In genomic region chr11:126862664-126863247, GRCh38 we compare ENCODE assay signal across 11 cellular contexts.
A peak's percentile ranks its signal among the peaks of the same experiment; 100 is the strongest.
DNase-seq lines count a peak whose midpoint lies in the region; ATAC-seq, FAIRE-seq and TF ChIP-seq lines count a peak whose summit lies in the region.
"Had no signal": no experiment of that assay in that cellular context is flagged by ENCODE, and none has a peak within 500 bp of the region (broad histone marks: within the 10 kb centered on the region; RNA-seq: fewer than 3 reads in every experiment).

No MANE protein-coding gene starts in this region.

- H3K4me3 ChIP-seq in neural progenitor cell, result no peak overlapping the region
- H3K4me3 ChIP-seq in osteoblast (ENCODE audit: insufficient read depth, low read length), result no peak overlapping the region

- no peak for FAIRE-seq in frontal cortex (lab: Jason Lieb, UNC)
- FAIRE-seq: A204.1 had no signal

- H3K9me3 ChIP-seq in neural progenitor cell (ENCODE audit: low read depth) (no peaks in the 10 kb centered on the region), osteoblast (ENCODE audit: low read depth, low read length) (no peaks in the 10 kb centered on the region)

- H3K36me3 ChIP-seq in neural progenitor cell, result no peaks in the 10 kb centered on the region
- no peaks in the 10 kb centered on the region for H3K36me3 ChIP-seq in osteoblast (ENCODE audit: insufficient read depth, low read length)

- H3K4me2 ChIP-seq in neural progenitor cell (no peak overlapping the region), osteoblast (ENCODE audit: insufficient read depth, low read length) (no peak overlapping the region)

- H3K27me3 Mint-ChIP-seq in neural progenitor cell (ENCODE audit: insufficient read depth, low read depth), result peaks cover 9% of the 10 kb centered on the region
- H3K27me3 Mint-ChIP-seq in stimulated activated memory B cell treated with anti-CD40 and anti-IgM and Interleukin-4, amounts not matched to agents 10 μg/mL and 1 μg/mL and 100 μg/mL, for 72 hours, result no peaks in the 10 kb centered on the region

- TF ChIP-seq CTCF in neural progenitor cell (IDR thresholded peaks at IDR 0.05) (peak; percentile 46), osteoblast (IDR thresholded peaks at IDR 0.05; ENCODE audit: extremely low read depth, low read depth, low read length) (no peak)

- H3K36me3 Mint-ChIP-seq in neural progenitor cell, result no peaks in the 10 kb centered on the region
- H3K36me3 Mint-ChIP-seq in stimulated activated memory B cell treated with anti-CD40 and anti-IgM and Interleukin-4, amounts not matched to agents 10 μg/mL and 1 μg/mL and 100 μg/mL, for 72 hours, result no peaks in the 10 kb centered on the region
- H3K36me3 Mint-ChIP-seq: activated naive CD8-positive, alpha-beta T cell had no signal

- H3K27ac Mint-ChIP-seq in neural progenitor cell, result no peak overlapping the region
- no peak overlapping the region for H3K27ac Mint-ChIP-seq in stimulated activated memory B cell treated with anti-CD40 and anti-IgM and Interleukin-4, amounts not matched to agents 10 μg/mL and 1 μg/mL and 100 μg/mL, for 72 hours
- H3K27ac Mint-ChIP-seq: activated naive CD8-positive, alpha-beta T cell had no signal

- H3F3A ChIP-seq in neural progenitor cell (ENCODE audit: low read depth), result no peaks in the 10 kb centered on the region

- H2AFZ ChIP-seq in neural progenitor cell (replicated peaks) (no peak overlapping the region), osteoblast (ENCODE audit: low read length) (no peak overlapping the region)

- no peaks in the 10 kb centered on the region for H3K27me3 ChIP-seq in neural progenitor cell
- H3K27me3 ChIP-seq in osteoblast (ENCODE audit: insufficient read depth, low read length), result no peaks in the 10 kb centered on the region

- no peaks in the 10 kb centered on the region for H3K79me2 ChIP-seq in neural progenitor cell (ENCODE audit: low read depth)
- no peaks in the 10 kb centered on the region for H3K79me2 ChIP-seq in osteoblast (ENCODE audit: insufficient read depth, low read length)

- H4K20me1 ChIP-seq in neural progenitor cell (ENCODE audit: low read depth) (no peaks in the 10 kb centered on the region), osteoblast (ENCODE audit: insufficient read depth, low read length) (peaks cover 7% of the 10 kb centered on the region)

- DNase-seq in NCI-H1436 (lab: John Stamatoyannopoulos, UW) (peak; percentile 15), NCI-H1436 treated with DMSO at 0.1 percent for 48 hours (lab: John Stamatoyannopoulos, UW) (no peak), NCI-H526 treated with DMSO at 0.1 percent for 48 hours (lab: John Stamatoyannopoulos, UW) (peak; percentile 28), neural progenitor cell (ENCODE audit: low spot score) (peak; percentile 48), osteoblast (ENCODE audit: insufficient read length, low spot score, missing footprints) (no peak), frontal cortex (ENCODE audit: low spot score in 2 of 2) (no peak)
- DNase-seq: NCI-H524 treated with DMSO at 0.1 percent for 48 hours had no signal

- peaks cover 5% of the 10 kb centered on the region for H3K9me3 Mint-ChIP-seq in neural progenitor cell
- peaks cover 7% of the 10 kb centered on the region for H3K9me3 Mint-ChIP-seq in stimulated activated memory B cell treated with anti-CD40 and anti-IgM and Interleukin-4, amounts not matched to agents 10 μg/mL and 1 μg/mL and 100 μg/mL, for 72 hours

- no peak overlapping the region for H3K27ac ChIP-seq in neural progenitor cell
- H3K27ac ChIP-seq in osteoblast (ENCODE audit: low read depth, low read length), result no peak overlapping the region

- no peaks in the 10 kb centered on the region for H3K4me1 ChIP-seq in neural progenitor cell
- H3K4me1 ChIP-seq in osteoblast (ENCODE audit: insufficient read depth, low read length), result peaks cover 9% of the 10 kb centered on the region

- H3K9ac ChIP-seq in neural progenitor cell, result no peak overlapping the region

- ATAC-seq in HG02938 (IDR thresholded peaks at IDR 0.05; ENCODE audit: unreplicated experiment), result peak; percentile 64
- no peak for ATAC-seq in stimulated activated memory B cell treated with anti-CD40 and anti-IgM and Interleukin-4, amounts not matched to agents 10 μg/mL and 1 μg/mL and 100 μg/mL, for 72 hours

- no peak overlapping the region for H3K4me3 Mint-ChIP-seq in neural progenitor cell
- H3K4me3 Mint-ChIP-seq in stimulated activated memory B cell treated with anti-CD40 and anti-IgM and Interleukin-4, amounts not matched to agents 10 μg/mL and 1 μg/mL and 100 μg/mL, for 72 hours, result no peak overlapping the region
- H3K4me3 Mint-ChIP-seq: activated naive CD8-positive, alpha-beta T cell had no signal

- peaks cover 6% of the 10 kb centered on the region for H3K4me1 Mint-ChIP-seq in neural progenitor cell
- H3K4me1 Mint-ChIP-seq in stimulated activated memory B cell treated with anti-CD40 and anti-IgM and Interleukin-4, amounts not matched to agents 10 μg/mL and 1 μg/mL and 100 μg/mL, for 72 hours, result peaks cover 7% of the 10 kb centered on the region

Comparison
In these comparisons a context has a peak if more than half of its experiments do, and no peak if none do; other contexts are left out.
1. DNase-seq: peak in NCI-H1436 (single experiment), NCI-H526 treated with DMSO at 0.1 percent for 48 hours (single experiment) and neural progenitor cell (single experiment); none in NCI-H1436 treated with DMSO at 0.1 percent for 48 hours (single experiment), osteoblast (single experiment) and frontal cortex (0 of 2).